ENCODE assay signal across 22 cellular contexts in the genomic region with DNA sequence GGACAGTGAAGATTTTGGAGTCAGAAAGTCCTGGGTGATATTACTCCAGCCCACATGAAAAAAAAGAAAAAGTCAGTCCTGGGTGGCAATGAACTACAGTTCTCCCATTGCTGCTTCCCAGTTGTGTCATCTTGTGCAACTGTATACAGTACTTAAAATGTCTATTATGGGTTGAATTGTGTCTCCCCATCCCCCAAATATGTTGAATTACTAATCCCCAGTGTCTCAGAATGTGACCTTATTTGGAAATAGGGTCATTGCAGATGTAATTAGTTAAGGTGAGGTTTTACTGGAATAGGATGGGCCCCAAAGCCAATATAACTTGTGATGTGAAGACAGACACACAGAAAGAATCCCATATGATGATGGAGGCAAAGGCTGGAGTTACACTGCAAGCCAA.
"Had no signal": no experiment of that assay in that cellular context is flagged by ENCODE, and none has a peak within 500 bp of the region (broad histone marks: within the 10 kb centered on the region; RNA-seq: fewer than 3 reads in every experiment).

No MANE protein-coding gene starts in this region.

- H3K27me3 Mint-ChIP-seq: activated naive CD8-positive, alpha-beta T cell treated with anti-CD3 and anti-CD28 coated beads, Interleukin-2, amount 10 ng/mL, durations not matched to agents 7 days and 5 days; dendritic cell treated with granulocyte-macrophage colony-stimulating factor and Interleukin-4, amounts not matched to agents 40 ng/mL and 50 ng/mL, for 4 days; naive B cell; type B pancreatic cell had no signal

- DNase-seq: activated CD4-positive, alpha-beta T cell treated with anti-CD3 and anti-CD28 coated beads, Interleukin-2, amount 50 U/mL, for 1 hour; activated CD4-positive, CD25-positive, alpha-beta regulatory T cell treated with anti-CD3 and anti-CD28 coated beads, Interleukin-2, amount 50 U/mL, for 72 hours; activated naive CD4-positive, alpha-beta T cell; activated naive CD8-positive, alpha-beta T cell treated with anti-CD3 and anti-CD28 coated beads, Interleukin-2, amount 10 ng/mL, durations not matched to agents 7 days and 5 days; activated T-cell treated with anti-CD3 and anti-CD28 coated beads, Interleukin-2, amount 50 U/mL, for 1 hour; amygdala; effector CD4-positive, alpha-beta T cell; foreskin melanocyte; kidney; naive B cell; occipital lobe; stimulated activated CD4-positive, alpha-beta T cell treated with anti-CD3 and anti-CD28 coated beads, Interleukin-2, amount 100 ng/mL, for 48 hours; stimulated activated naive CD4-positive, alpha-beta T cell treated with Interleukin-2 at 50 U/mL for 16 hours; T-helper 1 cell; WERI-Rb-1 had no signal

- H3K9me3 ChIP-seq: thoracic aorta had no signal

- H3K4me1 Mint-ChIP-seq: activated naive CD8-positive, alpha-beta T cell treated with anti-CD3 and anti-CD28 coated beads, Interleukin-2, amount 10 ng/mL, durations not matched to agents 7 days and 5 days; neural crest cell had no signal

- ATAC-seq: sciatic nerve had no signal

- H3K27ac ChIP-seq: thoracic aorta, WERI-Rb-1 had no signal

- H3K4me3 ChIP-seq: lung, thoracic aorta had no signal

- H3K4me3 Mint-ChIP-seq: activated naive CD8-positive, alpha-beta T cell treated with anti-CD3 and anti-CD28 coated beads, Interleukin-2, amount 10 ng/mL, durations not matched to agents 7 days and 5 days; dendritic cell treated with granulocyte-macrophage colony-stimulating factor and Interleukin-4, amounts not matched to agents 40 ng/mL and 50 ng/mL, for 4 days; naive B cell; neural crest cell; type B pancreatic cell had no signal

- H3K27ac Mint-ChIP-seq: activated naive CD8-positive, alpha-beta T cell treated with anti-CD3 and anti-CD28 coated beads, Interleukin-2, amount 10 ng/mL, durations not matched to agents 7 days and 5 days; activated T-helper 2 cell treated with anti-CD3 and anti-CD28 coated beads, Interferon-gamma antibody, Interleukin-2, Interleukin-4, amounts not matched to agents 10 μg/mL and 5 μg/mL and 100 μg/mL, durations not matched to agents 14 hours and 24 hours and 36 hours; dendritic cell treated with granulocyte-macrophage colony-stimulating factor and Interleukin-4, amounts not matched to agents 40 ng/mL and 50 ng/mL, for 4 days; type B pancreatic cell had no signal

- H3K9me3 Mint-ChIP-seq: activated naive CD8-positive, alpha-beta T cell treated with anti-CD3 and anti-CD28 coated beads, Interleukin-2, amount 10 ng/mL, durations not matched to agents 7 days and 5 days; activated T-helper 2 cell treated with anti-CD3 and anti-CD28 coated beads, Interferon-gamma antibody, Interleukin-2, Interleukin-4, amounts not matched to agents 10 μg/mL and 5 μg/mL and 100 μg/mL, durations not matched to agents 14 hours and 24 hours and 36 hours; dendritic cell treated with granulocyte-macrophage colony-stimulating factor and Interleukin-4, amounts not matched to agents 40 ng/mL and 50 ng/mL, for 4 days; neural crest cell; type B pancreatic cell had no signal
